ENCODE assay signal across 21 cellular contexts in genomic region chr17:39915559-39915958, GRCh38. TPM values are rescaled to one million over a fixed set of nuclear protein-coding genes. Genes with fewer than 3 reads are reported as not detected.
"Had no signal": no experiment of that assay in that cellular context is flagged by ENCODE, and none has a peak within 500 bp of the region (broad histone marks: within the 10 kb centered on the region; RNA-seq: fewer than 3 reads in every experiment).

No MANE protein-coding gene starts in this region.

- H3K4me3 ChIP-seq: gastrocnemius medialis, psoas muscle, sigmoid colon, thyroid gland, uterus had no signal

- FAIRE-seq: kidney had no signal

- DNase-seq: activated naive CD4-positive, alpha-beta T cell treated with Interleukin-2 at 50 U/mL for 16 hours; activated T-cell treated with anti-CD3 and anti-CD28 coated beads, Interleukin-2, amount 50 U/mL, for 48 hours; effector memory CD8-positive, alpha-beta T cell; gastrocnemius medialis; kidney; left ventricle myocardium superior; mesenchymal stem cell; psoas muscle; sigmoid colon; stimulated activated CD4-positive, alpha-beta T cell treated with anti-CD3 and anti-CD28 coated beads, Interleukin-12 subunit alpha, Interleukin-12 subunit beta, amount 100 ng/mL, for 4 hours; T-helper 1 cell; thyroid gland; uterus had no signal

- H3K4me1 ChIP-seq: gastrocnemius medialis, psoas muscle, sigmoid colon, uterus had no signal

- H3K4me1 Mint-ChIP-seq: brain had no signal

- H3K9me3 Mint-ChIP-seq: brain; central memory CD8-positive, alpha-beta T cell; dendritic cell treated with granulocyte-macrophage colony-stimulating factor and Interleukin-4, amounts not matched to agents 40 ng/mL and 50 ng/mL, for 4 days; effector memory CD8-positive, alpha-beta T cell had no signal

- H3K4me3 Mint-ChIP-seq: brain; central memory CD8-positive, alpha-beta T cell; dendritic cell treated with granulocyte-macrophage colony-stimulating factor and Interleukin-4, amounts not matched to agents 40 ng/mL and 50 ng/mL, for 4 days; effector memory CD8-positive, alpha-beta T cell had no signal

- H3K27me3 Mint-ChIP-seq: brain; central memory CD8-positive, alpha-beta T cell; dendritic cell treated with granulocyte-macrophage colony-stimulating factor and Interleukin-4, amounts not matched to agents 40 ng/mL and 50 ng/mL, for 4 days; effector memory CD8-positive, alpha-beta T cell had no signal

- ATAC-seq: effector memory CD8-positive, alpha-beta T cell; gastrocnemius medialis; left ventricle myocardium superior; psoas muscle had no signal

- H3K27ac Mint-ChIP-seq: dendritic cell treated with granulocyte-macrophage colony-stimulating factor and Interleukin-4, amounts not matched to agents 40 ng/mL and 50 ng/mL, for 4 days had no signal

- H3K27ac ChIP-seq: epithelial cell of prostate, gastrocnemius medialis, psoas muscle, sigmoid colon, thyroid gland, uterus, VCaP had no signal

- H3K27me3 ChIP-seq: gastrocnemius medialis, sigmoid colon, thyroid gland, uterus had no signal

- H3K9me3 ChIP-seq: gastrocnemius medialis, psoas muscle, sigmoid colon, thyroid gland, uterus had no signal

- H3K36me3 ChIP-seq: gastrocnemius medialis, uterus had no signal

RNA-seq across cellular contexts. Expression of gene LRRC3C, which starts 12.0 kb away (rescaled TPM):
- total RNA-seq: activated CD8-positive, alpha-beta memory T cell treated with anti-CD3 and anti-CD28 coated beads for 36 hours; gastrocnemius medialis; kidney; left ventricle myocardium superior; osteoblast; psoas muscle; sigmoid colon; thyroid gland had no signal
- polyA plus RNA-seq: neural cell had no signal

RNA-seq across cellular contexts. Expression of gene GSDMA, which starts 47.2 kb away (rescaled TPM):
- total RNA-seq: thyroid gland had no signal
- polyA plus RNA-seq: neural cell had no signal

RNA-seq across cellular contexts. Expression of gene ZPBP2, which starts 47.6 kb away (rescaled TPM):
- total RNA-seq: gastrocnemius medialis, kidney, left ventricle myocardium superior, osteoblast, psoas muscle, sigmoid colon, uterus had no signal
- polyA plus RNA-seq: neural cell, psoas muscle had no signal
